9 cellular contexts compared by ENCODE assay signal in the genomic region with DNA sequence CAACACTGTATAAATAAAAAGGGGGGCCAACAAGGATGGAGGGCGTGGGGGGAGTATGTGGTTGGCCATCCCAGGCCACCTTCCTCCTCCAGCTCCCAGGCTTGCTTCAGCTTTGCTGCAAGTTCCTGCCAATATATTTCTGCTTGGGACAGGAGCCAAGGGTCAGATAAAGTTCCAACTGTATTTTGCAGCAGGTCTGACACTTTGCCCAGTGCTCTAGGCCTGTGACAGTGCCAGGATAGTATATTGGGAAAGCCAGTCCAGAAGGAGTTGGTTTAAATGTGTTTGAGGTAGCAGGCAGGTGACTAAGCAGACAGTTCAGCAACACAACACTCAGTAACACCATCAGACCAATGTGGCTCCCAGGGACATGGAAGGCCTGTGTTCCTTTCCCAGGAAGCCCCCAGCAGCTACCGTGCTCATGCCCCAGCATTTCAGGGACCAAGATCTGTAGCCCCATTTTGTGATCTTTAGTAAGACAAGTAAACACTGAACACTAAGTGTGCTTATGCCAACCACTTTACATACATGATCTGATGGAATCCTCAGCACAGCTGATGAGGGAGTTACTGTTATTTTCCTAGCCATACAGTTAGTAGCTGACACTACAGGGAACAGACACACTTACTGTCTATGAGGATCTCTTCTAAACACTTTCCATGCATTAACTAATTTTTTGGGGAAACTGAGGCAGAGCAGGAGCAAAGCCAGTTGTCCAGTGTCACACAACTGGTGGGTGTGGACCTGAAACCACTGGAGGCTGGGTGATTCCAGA. TPM values are rescaled to one million over a fixed set of nuclear protein-coding genes. Genes with fewer than 3 reads are reported as not detected.
DNase-seq lines count a peak whose midpoint lies in the region; ATAC-seq, FAIRE-seq and TF ChIP-seq lines count a peak whose summit lies in the region.
"Had no signal": no experiment of that assay in that cellular context is flagged by ENCODE, and none has a peak within 500 bp of the region (broad histone marks: within the 10 kb centered on the region; RNA-seq: fewer than 3 reads in every experiment).

No MANE protein-coding gene starts in this region.

- H3K27ac ChIP-seq in DOHH2 (ENCODE audit: low read depth, low read length) (peak overlapping the region; percentile 99; the same call in 1 of the 2 replicates), esophagus muscularis mucosa (replicated peaks in 1 of 4) (peak overlapping the region; percentile 75 to 88 (median 83)), pancreas (peak overlapping the region; percentile 57 to 83 (median 72))

- FAIRE-seq in RCC 7860 (lab: Jason Lieb, UNC) (peak; percentile 87), pancreas (lab: Jason Lieb, UNC) (no peak)
- FAIRE-seq: colon had no signal

- 0% methylated on average over 1 of the region's 2 CpGs for WGBS in esophagus muscularis mucosa
- WGBS in pancreas, 2 donors, result 5 to 12% methylated on average over 2 of the region's 2 CpGs

- no peak for TF ChIP-seq EP300 in esophagus muscularis mucosa (IDR thresholded peaks at IDR 0.05)

- peak overlapping the region; percentile 50 for H3K4me2 ChIP-seq in DOHH2 (ENCODE audit: low read length)

- ATAC-seq in pancreas (peak; percentile 69 to 80 (median 72)), GM18868 (IDR thresholded peaks at IDR 0.05; ENCODE audit: unreplicated experiment) (no peak), HG02973 (IDR thresholded peaks at IDR 0.05; ENCODE audit: unreplicated experiment) (no peak), GM21576 (IDR thresholded peaks at IDR 0.05; ENCODE audit: unreplicated experiment) (no peak), HG03460 (IDR thresholded peaks at IDR 0.05; ENCODE audit: unreplicated experiment) (no peak)

- no peaks in the 10 kb centered on the region for H4K20me1 ChIP-seq in DOHH2 (ENCODE audit: control insufficient read depth, insufficient read depth, low read depth, low read length)

- H3K36me3 ChIP-seq in DOHH2 (ENCODE audit: control insufficient read depth, low read length), result no peaks in the 10 kb centered on the region
- no peaks in the 10 kb centered on the region for H3K36me3 ChIP-seq in esophagus muscularis mucosa
- H3K36me3 ChIP-seq in pancreas, result no peaks in the 10 kb centered on the region

- intact Hi-C loops in esophagus muscularis mucosa (cut with DNase I), result no loop called here
- intact Hi-C loops in pancreas (cut with DNase I), result no loop called here

- H3K9me2 ChIP-seq in DOHH2 (replicated peaks; ENCODE audit: control insufficient read depth, low read length), result no peaks in the 10 kb centered on the region

- TF ChIP-seq CTCF in DOHH2 (IDR thresholded peaks at IDR 0.05; ENCODE audit: low read depth, low read length, poor library complexity, severe bottlenecking), result no peak
- TF ChIP-seq CTCF in esophagus muscularis mucosa (IDR thresholded peaks at IDR 0.05), result no peak
- no peak for TF ChIP-seq CTCF in pancreas (IDR thresholded peaks at IDR 0.05)

- H3K4me3 ChIP-seq in DOHH2 (ENCODE audit: low read length) (no peak overlapping the region), esophagus muscularis mucosa (no peak overlapping the region), pancreas (no peak overlapping the region)

- H3K9me3 ChIP-seq in DOHH2 (ENCODE audit: control insufficient read depth, insufficient read depth, low read length), result no peaks in the 10 kb centered on the region
- no peaks in the 10 kb centered on the region for H3K9me3 ChIP-seq in esophagus muscularis mucosa
- no peaks in the 10 kb centered on the region for H3K9me3 ChIP-seq in pancreas

- peak; percentile 78 for DNase-seq in RCC 7860 (ENCODE audit: low spot score)
- DNase-seq in esophagus muscularis mucosa (ENCODE audit: extremely low spot score), result no peak
- DNase-seq in pancreas, result peak in 5 of 6 donors; percentile 85 to 93 (median 90)

- H3K79me2 ChIP-seq in DOHH2 (ENCODE audit: control insufficient read depth, low read length), result peaks cover 12% of the 10 kb centered on the region

- no peak for TF ChIP-seq POLR2A in esophagus muscularis mucosa (IDR thresholded peaks at IDR 0.05; ENCODE audit: low read depth)

- H3K4me1 ChIP-seq in DOHH2 (ENCODE audit: control insufficient read depth, low read length) (peaks cover 70% of the 10 kb centered on the region), esophagus muscularis mucosa (peaks cover 56 to 70% (median 64%) of the 10 kb centered on the region in 4 donors), pancreas (peaks cover 41 to 50% (median 41%) of the 10 kb centered on the region in 3 donors)

- no peaks in the 10 kb centered on the region for H3K27me3 ChIP-seq in DOHH2 (ENCODE audit: control insufficient read depth, low read length)
- no peaks in the 10 kb centered on the region for H3K27me3 ChIP-seq in esophagus muscularis mucosa
- no peaks in the 10 kb centered on the region for H3K27me3 ChIP-seq in pancreas

- H3F3A ChIP-seq in DOHH2 (ENCODE audit: control insufficient read depth, insufficient read depth), result peaks cover 26% of the 10 kb centered on the region

RNA-seq across cellular contexts. Expression of gene DNAJB12, which starts 38.9 kb away (rescaled TPM):
- total RNA-seq in esophagus muscularis mucosa (10 to 100 TPM; 27.8 to 46.5 (median 37.8) TPM), pancreas (10 to 100 TPM; 14.6 to 19.7 (median 17.7) TPM)
- polyA plus RNA-seq in pancreas, result 10 to 100 TPM; 19.3 to 22.0 TPM

RNA-seq across cellular contexts. Expression of gene DDIT4, which starts 42.1 kb away (rescaled TPM):
- total RNA-seq in esophagus muscularis mucosa (100 to 1,000 TPM in 3 of 4 donors, 10 to 100 TPM in 1; 77.4 to 247 (median 146) TPM), pancreas (1,000 to 10,000 TPM in 1 of 6 donors, 100 to 1,000 TPM in 3, 10 to 100 TPM in 2; 61.6 to 1,144 (median 191) TPM)
- 100 to 1,000 TPM; 228 to 795 TPM for polyA plus RNA-seq in pancreas

Comparison
In these comparisons a context has a peak if more than half of its experiments do, and no peak if none do; other contexts are left out.
1. ATAC-seq: peak in pancreas (4 of 4); none in GM18868 (single experiment), HG02973 (single experiment), GM21576 (single experiment) and HG03460 (single experiment).
2. Peak in every context shown above with its lines, with median percentiles within 50 percentile points of each other: H3K27ac ChIP-seq.